Comparison of ENCODE assay signal across 1 cellular context in the genomic region with DNA sequence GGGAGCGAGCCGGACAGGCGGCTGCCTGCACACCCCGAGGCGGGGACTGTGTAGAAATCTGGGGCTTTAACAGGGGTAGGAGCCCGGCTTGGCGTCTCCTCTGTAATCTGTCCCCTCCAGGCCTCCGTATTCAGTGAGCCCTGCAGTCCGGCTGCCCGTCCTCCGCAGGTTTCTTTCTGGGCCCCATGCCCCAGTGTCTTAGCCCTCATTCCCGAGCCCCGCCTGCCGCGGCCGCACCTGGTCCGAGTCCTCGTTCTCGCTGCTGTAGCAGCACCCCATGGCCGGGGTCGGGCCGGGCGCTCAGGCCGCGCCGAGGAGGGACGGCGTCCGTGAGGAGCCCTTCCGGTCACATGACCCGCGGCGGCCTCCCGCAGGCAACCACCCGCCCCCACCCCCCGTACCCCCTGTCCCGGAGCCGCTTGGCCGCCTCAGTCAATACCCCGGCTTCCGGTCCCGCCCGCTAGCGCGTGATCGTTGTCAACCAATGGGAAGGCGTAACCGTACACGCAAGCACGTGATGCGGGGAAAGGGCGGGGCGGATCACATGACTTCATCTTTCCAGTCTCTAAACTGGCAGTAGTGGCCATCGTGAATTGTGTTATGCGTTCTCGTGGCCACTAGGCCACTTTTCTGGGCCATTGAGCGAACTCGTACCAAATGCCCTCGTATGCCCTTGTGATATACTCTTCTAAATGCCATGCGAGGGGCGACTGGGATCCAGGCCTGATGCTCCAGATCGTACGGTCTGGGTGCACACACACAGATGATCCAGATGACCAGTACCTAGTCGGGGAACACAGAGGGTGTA.
A peak's percentile ranks its signal among the peaks of the same experiment; 100 is the strongest.
TF ChIP-seq lines count a peak whose summit lies in the region.

A gene (minus strand): TSS at position 352 of the 808 bp plus-strand sequence. CDS start 73 bp downstream, at position 279.

TF ChIP-seq in HepG2, 621 proteins besides CTCF, POLR2A, EP300 and RAD21 (continued from another document and continues in another):
- TF ChIP-seq, protein P1, sequence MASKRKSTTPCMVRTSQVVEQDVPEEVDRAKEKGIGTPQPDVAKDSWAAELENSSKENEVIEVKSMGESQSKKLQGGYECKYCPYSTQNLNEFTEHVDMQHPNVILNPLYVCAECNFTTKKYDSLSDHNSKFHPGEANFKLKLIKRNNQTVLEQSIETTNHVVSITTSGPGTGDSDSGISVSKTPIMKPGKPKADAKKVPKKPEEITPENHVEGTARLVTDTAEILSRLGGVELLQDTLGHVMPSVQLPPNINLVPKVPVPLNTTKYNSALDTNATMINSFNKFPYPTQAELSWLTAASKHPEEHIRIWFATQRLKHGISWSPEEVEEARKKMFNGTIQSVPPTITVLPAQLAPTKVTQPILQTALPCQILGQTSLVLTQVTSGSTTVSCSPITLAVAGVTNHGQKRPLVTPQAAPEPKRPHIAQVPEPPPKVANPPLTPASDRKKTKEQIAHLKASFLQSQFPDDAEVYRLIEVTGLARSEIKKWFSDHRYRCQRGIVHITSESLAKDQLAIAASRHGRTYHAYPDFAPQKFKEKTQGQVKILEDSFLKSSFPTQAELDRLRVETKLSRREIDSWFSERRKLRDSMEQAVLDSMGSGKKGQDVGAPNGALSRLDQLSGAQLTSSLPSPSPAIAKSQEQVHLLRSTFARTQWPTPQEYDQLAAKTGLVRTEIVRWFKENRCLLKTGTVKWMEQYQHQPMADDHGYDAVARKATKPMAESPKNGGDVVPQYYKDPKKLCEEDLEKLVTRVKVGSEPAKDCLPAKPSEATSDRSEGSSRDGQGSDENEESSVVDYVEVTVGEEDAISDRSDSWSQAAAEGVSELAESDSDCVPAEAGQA (IDR thresholded peaks at IDR 0.05; ENCODE audit: low read depth) = peak; percentile 21; the same call in 1 of the 2 replicates
- TF ChIP-seq, protein P1 (CRISPR knock-in tag; IDR thresholded peaks at IDR 0.05; ENCODE audit: borderline replicate concordance) = no peak
- TF ChIP-seq ZNF782 (CRISPR knock-in tag; IDR thresholded peaks at IDR 0.05; ENCODE audit: borderline replicate concordance) (no peak), HOXD1 (CRISPR knock-in tag; IDR thresholded peaks at IDR 0.05) (no peak; the same call in 1 of the 2 replicates), ZNF772 (CRISPR knock-in tag; IDR thresholded peaks at IDR 0.05) (no peak), TAF1 (CRISPR knock-in tag; IDR thresholded peaks at IDR 0.05) (peak; percentile 80), CREB1 (IDR thresholded peaks at IDR 0.05) (peak; percentile 64), CREB1 (CRISPR knock-in tag; IDR thresholded peaks at IDR 0.05) (no peak), ZNF10 (CRISPR knock-in tag; IDR thresholded peaks at IDR 0.05; ENCODE audit: borderline replicate concordance, low read depth) (no peak), AKAP8 (CRISPR knock-in tag; IDR thresholded peaks at IDR 0.05) (no peak), GATA4 (IDR thresholded peaks at IDR 0.05; ENCODE audit: borderline replicate concordance, low read depth) (no peak), SMYD3 (CRISPR knock-in tag; IDR thresholded peaks at IDR 0.05) (no peak), RORA (CRISPR knock-in tag; IDR thresholded peaks at IDR 0.05) (no peak), ZFX (CRISPR knock-in tag; IDR thresholded peaks at IDR 0.05; ENCODE audit: low read depth) (peak; percentile 96), ZNF232 (CRISPR knock-in tag; IDR thresholded peaks at IDR 0.05; ENCODE audit: borderline replicate concordance) (no peak), HNRNPK (IDR thresholded peaks at IDR 0.05; ENCODE audit: low read depth, low read length, poor library complexity, severe bottlenecking) (peak; percentile 39), ZFP37 (CRISPR knock-in tag; IDR thresholded peaks at IDR 0.05; ENCODE audit: borderline replicate concordance) (no peak), RXRA (CRISPR knock-in tag; IDR thresholded peaks at IDR 0.05) (peak; percentile 77), NFIB (CRISPR knock-in tag; IDR thresholded peaks at IDR 0.05; ENCODE audit: borderline replicate concordance) (peak; percentile 86; the same call in 1 of the 2 replicates), PRPF4 (IDR thresholded peaks at IDR 0.05; ENCODE audit: low read depth, low read length, poor library complexity, severe bottlenecking) (no peak), GATAD1 (CRISPR knock-in tag; IDR thresholded peaks at IDR 0.05) (peak; percentile 91), ZIK1 (CRISPR knock-in tag; IDR thresholded peaks at IDR 0.05; ENCODE audit: borderline replicate concordance, low read depth) (0 out of 2 replicates have a peak, but pooled peaks have one; percentile 6), STAT5B (CRISPR knock-in tag; IDR thresholded peaks at IDR 0.05) (0 out of 2 replicates have a peak, but pooled peaks have one; percentile 31), SOX13 (IDR thresholded peaks at IDR 0.05) (no peak), SOX13 (CRISPR knock-in tag; conservative IDR thresholded peaks at IDR 0.05 in 1 of 2, IDR thresholded peaks at IDR 0.05 in 1 of 2) (0 out of 4 replicates have a peak, but pooled peaks of 1 of the 2 experiments have one; percentile 19), PHF8 (CRISPR knock-in tag; IDR thresholded peaks at IDR 0.05) (peak; percentile 97), ZFY (CRISPR knock-in tag; IDR thresholded peaks at IDR 0.05) (peak; percentile 95), NCOA2 (CRISPR knock-in tag; IDR thresholded peaks at IDR 0.05) (0 out of 2 replicates have a peak, but pooled peaks have one; percentile 21), RBM39 (IDR thresholded peaks at IDR 0.05; ENCODE audit: low read depth, low read length, poor library complexity, severe bottlenecking) (no peak), ZNF224 (CRISPR knock-in tag; IDR thresholded peaks at IDR 0.05) (peak; percentile 35; the same call in 1 of the 2 replicates), DMAP1 (CRISPR knock-in tag; IDR thresholded peaks at IDR 0.05) (peak; percentile 89), KDM4B (CRISPR knock-in tag; IDR thresholded peaks at IDR 0.05) (peak; percentile 2; the same call in 1 of the 2 replicates), ZNF335 (CRISPR knock-in tag; IDR thresholded peaks at IDR 0.05) (no peak)
- TF ChIP-seq, protein P2, sequence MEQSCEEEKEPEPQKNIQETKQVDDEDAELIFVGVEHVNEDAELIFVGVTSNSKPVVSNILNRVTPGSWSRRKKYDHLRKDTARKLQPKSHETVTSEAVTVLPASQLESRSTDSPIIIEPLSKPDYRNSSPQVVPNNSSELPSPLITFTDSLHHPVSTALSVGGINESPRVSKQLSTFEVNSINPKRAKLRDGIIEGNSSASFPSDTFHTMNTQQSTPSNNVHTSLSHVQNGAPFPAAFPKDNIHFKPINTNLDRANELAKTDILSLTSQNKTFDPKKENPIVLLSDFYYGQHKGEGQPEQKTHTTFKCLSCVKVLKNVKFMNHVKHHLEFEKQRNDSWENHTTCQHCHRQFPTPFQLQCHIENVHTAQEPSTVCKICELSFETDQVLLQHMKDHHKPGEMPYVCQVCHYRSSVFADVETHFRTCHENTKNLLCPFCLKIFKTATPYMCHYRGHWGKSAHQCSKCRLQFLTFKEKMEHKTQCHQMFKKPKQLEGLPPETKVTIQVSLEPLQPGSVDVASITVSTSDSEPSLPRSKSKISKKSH (CRISPR knock-in tag; IDR thresholded peaks at IDR 0.05; ENCODE audit: borderline replicate concordance) = peak; percentile 11; the same call in 1 of the 2 replicates
- TF ChIP-seq, protein P3, sequence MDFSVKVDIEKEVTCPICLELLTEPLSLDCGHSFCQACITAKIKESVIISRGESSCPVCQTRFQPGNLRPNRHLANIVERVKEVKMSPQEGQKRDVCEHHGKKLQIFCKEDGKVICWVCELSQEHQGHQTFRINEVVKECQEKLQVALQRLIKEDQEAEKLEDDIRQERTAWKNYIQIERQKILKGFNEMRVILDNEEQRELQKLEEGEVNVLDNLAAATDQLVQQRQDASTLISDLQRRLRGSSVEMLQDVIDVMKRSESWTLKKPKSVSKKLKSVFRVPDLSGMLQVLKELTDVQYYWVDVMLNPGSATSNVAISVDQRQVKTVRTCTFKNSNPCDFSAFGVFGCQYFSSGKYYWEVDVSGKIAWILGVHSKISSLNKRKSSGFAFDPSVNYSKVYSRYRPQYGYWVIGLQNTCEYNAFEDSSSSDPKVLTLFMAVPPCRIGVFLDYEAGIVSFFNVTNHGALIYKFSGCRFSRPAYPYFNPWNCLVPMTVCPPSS (IDR thresholded peaks at IDR 0.05) = no peak
- TF ChIP-seq, protein P4, sequence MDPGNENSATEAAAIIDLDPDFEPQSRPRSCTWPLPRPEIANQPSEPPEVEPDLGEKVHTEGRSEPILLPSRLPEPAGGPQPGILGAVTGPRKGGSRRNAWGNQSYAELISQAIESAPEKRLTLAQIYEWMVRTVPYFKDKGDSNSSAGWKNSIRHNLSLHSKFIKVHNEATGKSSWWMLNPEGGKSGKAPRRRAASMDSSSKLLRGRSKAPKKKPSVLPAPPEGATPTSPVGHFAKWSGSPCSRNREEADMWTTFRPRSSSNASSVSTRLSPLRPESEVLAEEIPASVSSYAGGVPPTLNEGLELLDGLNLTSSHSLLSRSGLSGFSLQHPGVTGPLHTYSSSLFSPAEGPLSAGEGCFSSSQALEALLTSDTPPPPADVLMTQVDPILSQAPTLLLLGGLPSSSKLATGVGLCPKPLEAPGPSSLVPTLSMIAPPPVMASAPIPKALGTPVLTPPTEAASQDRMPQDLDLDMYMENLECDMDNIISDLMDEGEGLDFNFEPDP (CRISPR knock-in tag; conservative IDR thresholded peaks at IDR 0.05) = 0 out of 2 replicates have a peak, but pooled peaks have one; percentile 42
- TF ChIP-seq, protein P5, sequence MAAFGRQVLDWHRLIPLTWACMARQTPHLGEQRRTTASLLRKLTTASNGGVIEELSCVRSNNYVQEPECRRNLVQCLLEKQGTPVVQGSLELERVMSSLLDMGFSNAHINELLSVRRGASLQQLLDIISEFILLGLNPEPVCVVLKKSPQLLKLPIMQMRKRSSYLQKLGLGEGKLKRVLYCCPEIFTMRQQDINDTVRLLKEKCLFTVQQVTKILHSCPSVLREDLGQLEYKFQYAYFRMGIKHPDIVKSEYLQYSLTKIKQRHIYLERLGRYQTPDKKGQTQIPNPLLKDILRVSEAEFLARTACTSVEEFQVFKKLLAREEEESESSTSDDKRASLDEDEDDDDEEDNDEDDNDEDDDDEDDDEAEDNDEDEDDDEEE (CRISPR knock-in tag; IDR thresholded peaks at IDR 0.05) = no peak
- TF ChIP-seq, protein P6, sequence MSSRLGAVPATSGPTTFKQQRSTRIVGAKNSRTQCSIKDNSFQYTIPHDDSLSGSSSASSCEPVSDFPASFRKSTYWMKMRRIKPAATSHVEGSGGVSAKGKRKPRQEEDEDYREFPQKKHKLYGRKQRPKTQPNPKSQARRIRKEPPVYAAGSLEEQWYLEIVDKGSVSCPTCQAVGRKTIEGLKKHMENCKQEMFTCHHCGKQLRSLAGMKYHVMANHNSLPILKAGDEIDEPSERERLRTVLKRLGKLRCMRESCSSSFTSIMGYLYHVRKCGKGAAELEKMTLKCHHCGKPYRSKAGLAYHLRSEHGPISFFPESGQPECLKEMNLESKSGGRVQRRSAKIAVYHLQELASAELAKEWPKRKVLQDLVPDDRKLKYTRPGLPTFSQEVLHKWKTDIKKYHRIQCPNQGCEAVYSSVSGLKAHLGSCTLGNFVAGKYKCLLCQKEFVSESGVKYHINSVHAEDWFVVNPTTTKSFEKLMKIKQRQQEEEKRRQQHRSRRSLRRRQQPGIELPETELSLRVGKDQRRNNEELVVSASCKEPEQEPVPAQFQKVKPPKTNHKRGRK (CRISPR knock-in tag; IDR thresholded peaks at IDR 0.05) = no peak
- TF ChIP-seq, protein P7, sequence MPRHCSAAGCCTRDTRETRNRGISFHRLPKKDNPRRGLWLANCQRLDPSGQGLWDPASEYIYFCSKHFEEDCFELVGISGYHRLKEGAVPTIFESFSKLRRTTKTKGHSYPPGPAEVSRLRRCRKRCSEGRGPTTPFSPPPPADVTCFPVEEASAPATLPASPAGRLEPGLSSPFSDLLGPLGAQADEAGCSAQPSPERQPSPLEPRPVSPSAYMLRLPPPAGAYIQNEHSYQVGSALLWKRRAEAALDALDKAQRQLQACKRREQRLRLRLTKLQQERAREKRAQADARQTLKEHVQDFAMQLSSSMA (CRISPR knock-in tag; IDR thresholded peaks at IDR 0.05) = no peak
- TF ChIP-seq, protein P8, sequence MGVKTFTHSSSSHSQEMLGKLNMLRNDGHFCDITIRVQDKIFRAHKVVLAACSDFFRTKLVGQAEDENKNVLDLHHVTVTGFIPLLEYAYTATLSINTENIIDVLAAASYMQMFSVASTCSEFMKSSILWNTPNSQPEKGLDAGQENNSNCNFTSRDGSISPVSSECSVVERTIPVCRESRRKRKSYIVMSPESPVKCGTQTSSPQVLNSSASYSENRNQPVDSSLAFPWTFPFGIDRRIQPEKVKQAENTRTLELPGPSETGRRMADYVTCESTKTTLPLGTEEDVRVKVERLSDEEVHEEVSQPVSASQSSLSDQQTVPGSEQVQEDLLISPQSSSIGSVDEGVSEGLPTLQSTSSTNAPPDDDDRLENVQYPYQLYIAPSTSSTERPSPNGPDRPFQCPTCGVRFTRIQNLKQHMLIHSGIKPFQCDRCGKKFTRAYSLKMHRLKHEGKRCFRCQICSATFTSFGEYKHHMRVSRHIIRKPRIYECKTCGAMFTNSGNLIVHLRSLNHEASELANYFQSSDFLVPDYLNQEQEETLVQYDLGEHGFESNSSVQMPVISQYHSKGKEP (CRISPR knock-in tag; IDR thresholded peaks at IDR 0.05) = no peak
- TF ChIP-seq, protein P9, sequence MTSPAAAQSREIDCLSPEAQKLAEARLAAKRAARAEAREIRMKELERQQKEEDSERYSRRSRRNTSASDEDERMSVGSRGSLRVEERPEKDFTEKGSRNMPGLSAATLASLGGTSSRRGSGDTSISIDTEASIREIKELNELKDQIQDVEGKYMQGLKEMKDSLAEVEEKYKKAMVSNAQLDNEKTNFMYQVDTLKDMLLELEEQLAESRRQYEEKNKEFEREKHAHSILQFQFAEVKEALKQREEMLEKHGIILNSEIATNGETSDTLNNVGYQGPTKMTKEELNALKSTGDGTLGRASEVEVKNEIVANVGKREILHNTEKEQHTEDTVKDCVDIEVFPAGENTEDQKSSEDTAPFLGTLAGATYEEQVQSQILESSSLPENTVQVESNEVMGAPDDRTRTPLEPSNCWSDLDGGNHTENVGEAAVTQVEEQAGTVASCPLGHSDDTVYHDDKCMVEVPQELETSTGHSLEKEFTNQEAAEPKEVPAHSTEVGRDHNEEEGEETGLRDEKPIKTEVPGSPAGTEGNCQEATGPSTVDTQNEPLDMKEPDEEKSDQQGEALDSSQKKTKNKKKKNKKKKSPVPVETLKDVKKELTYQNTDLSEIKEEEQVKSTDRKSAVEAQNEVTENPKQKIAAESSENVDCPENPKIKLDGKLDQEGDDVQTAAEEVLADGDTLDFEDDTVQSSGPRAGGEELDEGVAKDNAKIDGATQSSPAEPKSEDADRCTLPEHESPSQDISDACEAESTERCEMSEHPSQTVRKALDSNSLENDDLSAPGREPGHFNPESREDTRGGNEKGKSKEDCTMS (CRISPR knock-in tag; conservative IDR thresholded peaks at IDR 0.05) = no peak
